ENCODE assay signal across 8 cellular contexts in the genomic region with DNA sequence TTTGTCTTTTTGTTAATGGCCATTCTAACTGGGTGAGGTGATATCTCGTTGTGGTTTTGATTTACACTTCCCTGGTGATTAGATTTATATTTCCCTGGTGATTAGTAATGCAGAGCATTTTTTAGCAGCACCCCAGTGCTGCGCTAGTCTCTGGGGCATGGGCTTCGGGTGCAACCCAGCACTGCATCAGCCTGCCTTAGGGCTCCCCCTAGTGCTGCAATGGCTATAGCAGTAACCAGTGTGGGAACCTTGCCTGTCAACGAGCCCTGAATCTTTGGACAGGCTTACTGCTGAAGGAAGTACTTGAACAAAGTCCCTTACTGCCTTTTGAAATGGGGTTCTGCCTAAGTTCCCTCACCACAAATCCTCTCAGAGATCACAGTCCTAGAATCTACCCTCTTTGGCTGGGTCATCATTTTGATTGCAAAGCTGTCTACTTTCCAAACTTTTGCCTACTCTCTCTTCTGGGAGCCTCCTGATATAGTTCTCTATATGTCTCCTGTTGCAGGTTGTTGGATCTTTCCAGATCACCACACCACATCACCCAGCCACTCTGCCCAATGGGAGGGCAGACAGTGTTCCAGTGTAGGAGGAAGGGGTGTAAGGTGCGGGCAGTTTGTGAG.
DNase-seq lines count a peak whose midpoint lies in the region; ATAC-seq and TF ChIP-seq lines count a peak whose summit lies in the region.

No MANE protein-coding gene starts in this region.

- H3K9me3 ChIP-seq in WERI-Rb-1 (ENCODE audit: severe bottlenecking) = no peaks in the 10 kb centered on the region
- no peaks in the 10 kb centered on the region for H3K9me3 ChIP-seq in breast epithelium

- TF ChIP-seq POLR2A in breast epithelium (IDR thresholded peaks at IDR 0.05) = no peak

- TF ChIP-seq CTCF in WERI-Rb-1 (IDR thresholded peaks at IDR 0.05; ENCODE audit: low read depth, low read length) (peak; percentile 97), breast epithelium (IDR thresholded peaks at IDR 0.05) (peak in 2 of 3 donors; percentile 10 to 31)

- H3K4me3 ChIP-seq in WERI-Rb-1 (ENCODE audit: low read depth, low read length) (no peak overlapping the region), breast epithelium (no peak overlapping the region)

- peak; percentile 64 for DNase-seq in SIG-M5 treated with dmso at 0.1 percent for 504 hours (lab: John Stamatoyannopoulos, UW; ENCODE audit: unreplicated experiment)
- no peak for DNase-seq in SIG-M5 (lab: John Stamatoyannopoulos, UW)
- peak; percentile 16 for DNase-seq in NCI-H1092 treated with DMSO at 0.1 percent for 48 hours (lab: John Stamatoyannopoulos, UW)
- DNase-seq in WERI-Rb-1 = peak; percentile 78
- no peak for DNase-seq in breast epithelium (ENCODE audit: low spot score in 2 of 2)
- peak; percentile 16 for DNase-seq in kidney glomerular epithelial cell (lab: John Stamatoyannopoulos, UW)
- peak; percentile 68 to 72 for DNase-seq in stimulated activated CD4-positive, alpha-beta T cell treated with anti-CD3 and anti-CD28 coated beads, Interleukin-4, amount 100 ng/mL, for 48 hours (ENCODE audit: low read depth in 2 of 2)

- intact Hi-C loops in breast epithelium (cut with DNase I; ENCODE audit: low total_unique reads) = no loop called here

- H3K27me3 ChIP-seq in WERI-Rb-1 (ENCODE audit: insufficient read depth, low read depth, severe bottlenecking) = no peaks in the 10 kb centered on the region
- no peaks in the 10 kb centered on the region for H3K27me3 ChIP-seq in breast epithelium

- peak; percentile 100 for ATAC-seq in HG02759 (IDR thresholded peaks at IDR 0.05; ENCODE audit: unreplicated experiment)

- H3K36me3 ChIP-seq in WERI-Rb-1 = no peaks in the 10 kb centered on the region
- H3K36me3 ChIP-seq in breast epithelium = no peaks in the 10 kb centered on the region

- H3K27ac ChIP-seq in WERI-Rb-1 (no peak overlapping the region), breast epithelium (no peak overlapping the region)

- no peaks in the 10 kb centered on the region for H3K4me1 ChIP-seq in breast epithelium

Comparison
In these comparisons a context has a peak if more than half of its experiments do, and no peak if none do; other contexts are left out.
1. DNase-seq: peak in SIG-M5 treated with dmso at 0.1 percent for 504 hours (single experiment), NCI-H1092 treated with DMSO at 0.1 percent for 48 hours (single experiment), WERI-Rb-1 (single experiment), kidney glomerular epithelial cell (single experiment) and stimulated activated CD4-positive, alpha-beta T cell treated with anti-CD3 and anti-CD28 coated beads, Interleukin-4, amount 100 ng/mL, for 48 hours (2 of 2); none in SIG-M5 (single experiment) and breast epithelium (0 of 2).